Comparison of ENCODE assay signal across 8 cellular contexts in the genomic region with DNA sequence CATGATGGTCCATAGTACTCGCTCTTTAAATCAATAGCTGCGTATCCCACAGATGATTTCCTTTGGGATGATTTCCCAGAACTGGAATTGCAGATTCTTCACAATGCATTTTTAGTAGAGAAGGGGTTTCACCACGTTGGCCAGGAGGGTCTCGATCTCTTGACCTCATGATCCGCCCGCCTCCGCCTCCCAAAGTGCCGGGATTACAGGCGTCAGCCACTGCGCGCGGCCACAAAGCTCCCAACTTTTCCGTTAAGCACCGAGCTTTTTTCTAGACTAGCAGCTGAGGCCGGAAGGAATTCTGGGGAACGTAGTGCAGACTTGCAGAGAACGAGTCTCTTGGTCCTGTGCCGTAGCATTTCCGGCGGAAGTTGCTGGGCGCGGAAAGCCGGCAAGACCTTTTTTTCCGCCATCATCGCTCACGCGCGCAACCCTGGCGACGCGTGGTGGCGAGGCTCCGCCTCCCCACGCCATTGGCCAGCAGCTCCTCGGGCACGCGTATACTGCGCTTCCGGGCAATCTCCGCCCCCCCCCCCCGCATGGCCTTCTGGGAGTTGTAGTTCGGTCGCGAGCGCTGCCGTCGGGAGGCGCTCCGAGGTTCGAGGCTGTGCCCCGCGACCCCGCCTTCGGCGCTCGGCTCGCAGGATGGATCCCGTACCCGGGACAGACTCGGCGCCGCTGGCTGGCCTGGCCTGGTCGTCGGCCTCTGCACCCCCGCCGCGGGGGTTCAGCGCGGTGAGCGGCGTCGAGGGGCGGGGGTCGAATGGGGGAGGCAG. TPM values are rescaled to one million over a fixed set of nuclear protein-coding genes. Genes with fewer than 3 reads are reported as not detected.
DNase-seq lines count a peak whose midpoint lies in the region; ATAC-seq, FAIRE-seq and TF ChIP-seq lines count a peak whose summit lies in the region.

A gene (plus strand): TSS at position 557 of the 776 bp plus-strand sequence. CDS start 89 bp downstream, at position 646.

- intact Hi-C loops in A673 (cut with micrococcal nuclease; ENCODE audit: unreplicated experiment), result no loop called here

- H3K4me1 Mint-ChIP-seq in WTC11, result peaks cover 41% of the 10 kb centered on the region

- peak within 1 kb of the TSS; percentile 92 for H3K4me3 ChIP-seq in A673 (ENCODE audit: low read depth, low read length, poor library complexity, severe bottlenecking)
- H3K4me3 ChIP-seq in cardiac fibroblast (replicated peaks in 1 of 2; ENCODE audit: low read depth in 2 of 2, low read length in 2 of 2), result peak within 1 kb of the TSS; percentile 85 to 91
- peak within 1 kb of the TSS; percentile 91 to 96 for H3K4me3 ChIP-seq in small intestine (ENCODE audit: low read depth in 1 of 2, low read length in 2 of 2)

- BruUV-seq in A673 (replicated peaks; lab: Mats Ljungman, UMichigan), result no TSS peak

- ATAC-seq in GM18870 (IDR thresholded peaks at IDR 0.05; ENCODE audit: unreplicated experiment) (peak; percentile 79), HG03159 (IDR thresholded peaks at IDR 0.05; ENCODE audit: unreplicated experiment) (peak; percentile 85), WTC11 (peak; percentile 87)

- POLR2A ChIA-PET in A673 (lab: Charles Lee; ENCODE audit: low non-redundant PET), result interaction anchor here (0.5 to 0.8 kb wide), 3 partner anchors 49 to 517 kb away, joined by 3 to 7 read pairs (median 4); no protein-coding TSS in a partner anchor
- POLR2A ChIA-PET in WTC11 (lab: Charles Lee), result interaction anchor here (0.6 to 1.8 kb wide), 7 partner anchors 14 to 440 kb away, joined by 3 to 27 read pairs (median 3); a partner anchor contains a TSS

- H3K27ac Mint-ChIP-seq in WTC11, result peak within 1 kb of the TSS; percentile 99

- H3K27me3 ChIP-seq in A673 (replicated peaks; ENCODE audit: insufficient read depth, low read depth, low read length, poor library complexity) (no peaks in the 10 kb centered on the region), small intestine (ENCODE audit: control insufficient read depth in 2 of 2, insufficient read depth in 2 of 2, low read length in 2 of 2) (no peaks in the 10 kb centered on the region)

- FAIRE-seq in small intestine (lab: Jason Lieb, UNC), result no peak

- H3K36me3 ChIP-seq in A673 (ENCODE audit: insufficient read depth, low read length, poor library complexity, severe bottlenecking), result peaks cover 3% of the 10 kb centered on the region
- H3K36me3 ChIP-seq in small intestine (ENCODE audit: control insufficient read depth in 2 of 2, insufficient read depth in 2 of 2, low read length in 2 of 2), result peaks cover 0 to 3% of the 10 kb centered on the region in 2 donors

- peaks cover 23% of the 10 kb centered on the region for H3K27me3 Mint-ChIP-seq in WTC11 (ENCODE audit: low read depth)

- peaks cover under 1% of the 10 kb centered on the region for H3K4me1 ChIP-seq in A673 (ENCODE audit: insufficient read depth, low read length, poor library complexity, severe bottlenecking)
- peaks cover 0 to 2% of the 10 kb centered on the region in 2 donors for H3K4me1 ChIP-seq in small intestine (ENCODE audit: control insufficient read depth in 2 of 2, insufficient read depth in 1 of 2, low read depth in 1 of 2, low read length in 1 of 2)

- H3K4me3 Mint-ChIP-seq in WTC11, result peak within 1 kb of the TSS; percentile 83

- 0 to 1% (median 0%) methylated on average over 33 to 74 of the region's 74 CpGs for WGBS in small intestine, 3 donors

- TF ChIP-seq CTCF in A673 (conservative IDR thresholded peaks at IDR 0.05; ENCODE audit: low read depth, low read length) (no peak), WTC11 (IDR thresholded peaks at IDR 0.05) (no peak), cardiac fibroblast (IDR thresholded peaks at IDR 0.05; ENCODE audit: low read depth, low read length) (no peak)

- H3K9me3 ChIP-seq in A673 (ENCODE audit: low read depth, low read length, poor library complexity, severe bottlenecking), result no peaks in the 10 kb centered on the region
- no peaks in the 10 kb centered on the region for H3K9me3 ChIP-seq in small intestine (ENCODE audit: control insufficient read depth, low read depth)

- CTCF ChIA-PET in A673 (lab: Charles Lee), result interaction anchor here (0.5 to 1.2 kb wide), 3 partner anchors 35 to 346 kb away, joined by 3 to 13 read pairs (median 3); no protein-coding TSS in a partner anchor
- CTCF ChIA-PET in WTC11 (lab: Charles Lee), result interaction anchor here (0.7 to 2.7 kb wide), 26 partner anchors 9 to 355 kb away, joined by 3 to 17 read pairs (median 4); a partner anchor contains a TSS

- no peaks in the 10 kb centered on the region for H3K9me3 Mint-ChIP-seq in WTC11

- peak within 1 kb of the TSS; percentile 81 for H3K27ac ChIP-seq in A673 (ENCODE audit: low read depth, low read length, poor library complexity, severe bottlenecking)
- peak within 1 kb of the TSS; percentile 25 to 75 for H3K27ac ChIP-seq in small intestine (ENCODE audit: low read depth in 1 of 2, low read length in 1 of 2)

- peak; percentile 100 for DNase-seq in A673 (ENCODE audit: low spot score)
- peak; percentile 98 for DNase-seq in NCI-H226
- peak; percentile 97 for DNase-seq in WTC11 (ENCODE audit: low spot score)
- DNase-seq in cardiac fibroblast (ENCODE audit: low read depth in 2 of 2), result peak; percentile 99 to 100
- peak; percentile 95 for DNase-seq in iPS-NIHi11 (ENCODE audit: low spot score)
- DNase-seq in small intestine, result peak; percentile 99

- peaks cover 4% of the 10 kb centered on the region for H3K36me3 Mint-ChIP-seq in WTC11

TF ChIP-seq in WTC11, 78 proteins besides CTCF, POLR2A, EP300 and RAD21 (continues in another document):
- TF ChIP-seq, protein P1, sequence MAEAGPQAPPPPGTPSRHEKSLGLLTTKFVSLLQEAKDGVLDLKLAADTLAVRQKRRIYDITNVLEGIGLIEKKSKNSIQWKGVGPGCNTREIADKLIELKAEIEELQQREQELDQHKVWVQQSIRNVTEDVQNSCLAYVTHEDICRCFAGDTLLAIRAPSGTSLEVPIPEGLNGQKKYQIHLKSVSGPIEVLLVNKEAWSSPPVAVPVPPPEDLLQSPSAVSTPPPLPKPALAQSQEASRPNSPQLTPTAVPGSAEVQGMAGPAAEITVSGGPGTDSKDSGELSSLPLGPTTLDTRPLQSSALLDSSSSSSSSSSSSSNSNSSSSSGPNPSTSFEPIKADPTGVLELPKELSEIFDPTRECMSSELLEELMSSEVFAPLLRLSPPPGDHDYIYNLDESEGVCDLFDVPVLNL (CRISPR knock-in tag; IDR thresholded peaks at IDR 0.05; ENCODE audit: borderline replicate concordance, low read depth), result no peak
- TF ChIP-seq, protein P2, sequence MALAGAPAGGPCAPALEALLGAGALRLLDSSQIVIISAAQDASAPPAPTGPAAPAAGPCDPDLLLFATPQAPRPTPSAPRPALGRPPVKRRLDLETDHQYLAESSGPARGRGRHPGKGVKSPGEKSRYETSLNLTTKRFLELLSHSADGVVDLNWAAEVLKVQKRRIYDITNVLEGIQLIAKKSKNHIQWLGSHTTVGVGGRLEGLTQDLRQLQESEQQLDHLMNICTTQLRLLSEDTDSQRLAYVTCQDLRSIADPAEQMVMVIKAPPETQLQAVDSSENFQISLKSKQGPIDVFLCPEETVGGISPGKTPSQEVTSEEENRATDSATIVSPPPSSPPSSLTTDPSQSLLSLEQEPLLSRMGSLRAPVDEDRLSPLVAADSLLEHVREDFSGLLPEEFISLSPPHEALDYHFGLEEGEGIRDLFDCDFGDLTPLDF (CRISPR knock-in tag; IDR thresholded peaks at IDR 0.05), result no peak
- TF ChIP-seq OVOL2 (CRISPR knock-in tag; IDR thresholded peaks at IDR 0.05; ENCODE audit: borderline replicate concordance), result no peak
- no peak for TF ChIP-seq JUN (CRISPR knock-in tag; IDR thresholded peaks at IDR 0.05)
- 0 out of 2 replicates have a peak, but pooled peaks have one; percentile 56 for TF ChIP-seq NR3C1 (CRISPR knock-in tag; conservative IDR thresholded peaks at IDR 0.05; ENCODE audit: low read depth)
- TF ChIP-seq, protein P3, sequence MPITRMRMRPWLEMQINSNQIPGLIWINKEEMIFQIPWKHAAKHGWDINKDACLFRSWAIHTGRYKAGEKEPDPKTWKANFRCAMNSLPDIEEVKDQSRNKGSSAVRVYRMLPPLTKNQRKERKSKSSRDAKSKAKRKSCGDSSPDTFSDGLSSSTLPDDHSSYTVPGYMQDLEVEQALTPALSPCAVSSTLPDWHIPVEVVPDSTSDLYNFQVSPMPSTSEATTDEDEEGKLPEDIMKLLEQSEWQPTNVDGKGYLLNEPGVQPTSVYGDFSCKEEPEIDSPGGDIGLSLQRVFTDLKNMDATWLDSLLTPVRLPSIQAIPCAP (CRISPR knock-in tag; IDR thresholded peaks at IDR 0.05), result no peak
- TF ChIP-seq FOXK1 (CRISPR knock-in tag; IDR thresholded peaks at IDR 0.05), result peak; percentile 70; the same call in 1 of the 2 replicates
- peak; percentile 78 for TF ChIP-seq GABPB1 (CRISPR knock-in tag; IDR thresholded peaks at IDR 0.05)
- no peak for TF ChIP-seq ATF1 (CRISPR knock-in tag; IDR thresholded peaks at IDR 0.05)
- TF ChIP-seq, protein P4, sequence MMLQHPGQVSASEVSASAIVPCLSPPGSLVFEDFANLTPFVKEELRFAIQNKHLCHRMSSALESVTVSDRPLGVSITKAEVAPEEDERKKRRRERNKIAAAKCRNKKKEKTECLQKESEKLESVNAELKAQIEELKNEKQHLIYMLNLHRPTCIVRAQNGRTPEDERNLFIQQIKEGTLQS (CRISPR knock-in tag; conservative IDR thresholded peaks at IDR 0.05), result no peak
- no peak for TF ChIP-seq ZNF317 (CRISPR knock-in tag; IDR thresholded peaks at IDR 0.05; ENCODE audit: borderline replicate concordance, low read depth)

RNA-seq across cellular contexts. Expression of the gene that starts here (rescaled TPM):
- total RNA-seq in A673 (2021) (39.5 and 56.9 TPM in 2 replicates), WTC11 (2021) (58.7 to 78.6 TPM (median 70.8 TPM) in 3 replicates)
- 100 to 1,000 TPM in 1 of 3 donors, 10 to 100 TPM in 2; 71.3 to 117 (median 84.8) TPM for polyA plus RNA-seq in small intestine

Comparison
In these comparisons a context has a peak if more than half of its experiments do, and no peak if none do; other contexts are left out.
1. Peak in every context shown above with its lines: DNase-seq, ATAC-seq, H3K4me3 ChIP-seq and H3K27ac ChIP-seq.